17 cellular contexts compared by ENCODE assay signal in genomic region chr4:27178066-27178465, GRCh38.
"Had no signal": no experiment of that assay in that cellular context is flagged by ENCODE, and none has a peak within 500 bp of the region (broad histone marks: within the 10 kb centered on the region; RNA-seq: fewer than 3 reads in every experiment).

No MANE protein-coding gene starts in this region.

- H3K4me3 ChIP-seq: SK-N-MC had no signal

- DNase-seq: activated CD4-positive, alpha-beta T cell treated with anti-CD3 and anti-CD28 coated beads for 4 hours; activated CD8-positive, alpha-beta memory T cell treated with anti-CD3 and anti-CD28 coated beads, Interleukin-2, amount 50 U/mL, for 48 hours; activated CD8-positive, alpha-beta T cell treated with anti-CD3 and anti-CD28 coated beads, Interleukin-2, amount 10 ng/mL, durations not matched to agents 7 days and 5 days; activated naive CD4-positive, alpha-beta T cell treated with anti-CD3 and anti-CD28 coated beads, Interleukin-2, amount 50 U/mL, for 16 hours; activated naive CD8-positive, alpha-beta T cell treated with anti-CD3 and anti-CD28 coated beads, Interleukin-2, amount 10 ng/mL, durations not matched to agents 7 days and 5 days; activated T-cell treated with anti-CD3 and anti-CD28 coated beads, Interleukin-2, amount 50 U/mL, for 1 hour; aorta; KG1; NCI-H1092; NCI-H1417 treated with DMSO at 0.1 percent for 48 hours; NCI-H1694; NCI-H2029; NCI-H446; NCI-H748 treated with DMSO at 0.1 percent for 48 hours; T-helper 1 cell had no signal

- H3K27ac ChIP-seq: SK-N-MC had no signal

- ATAC-seq: activated CD4-positive, CD25-positive, alpha-beta regulatory T cell treated with anti-CD3 and anti-CD28 coated beads, Interleukin-2, amount 50 U/mL, for 24 hours; activated CD8-positive, alpha-beta T cell treated with anti-CD3 and anti-CD28 coated beads, Interleukin-2, amount 10 ng/mL, durations not matched to agents 7 days and 5 days had no signal
